In the genomic region with DNA sequence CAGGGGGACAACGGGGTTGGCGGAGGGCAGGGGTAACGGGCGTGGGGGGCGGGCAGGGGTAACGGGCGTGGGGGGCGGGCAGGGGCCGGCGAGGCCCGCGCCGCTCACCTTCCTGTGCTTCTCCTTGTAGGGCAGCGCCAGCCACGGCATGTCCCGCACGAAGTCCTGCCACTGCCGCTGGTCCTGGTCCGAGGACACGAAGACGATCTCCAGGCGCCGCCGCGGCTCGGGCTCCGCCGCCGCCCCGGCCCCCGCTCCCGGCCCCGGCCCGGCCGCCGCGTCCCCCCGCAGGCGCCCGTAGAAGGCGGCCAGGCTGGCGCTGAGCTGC, we compare ENCODE assay signal across 8 cellular contexts. TPM values are rescaled to one million over a fixed set of nuclear protein-coding genes. Genes with fewer than 3 reads are reported as not detected.
DNase-seq lines count a peak whose midpoint lies in the region; ATAC-seq and TF ChIP-seq lines count a peak whose summit lies in the region.

No MANE protein-coding gene starts in this region.

- peaks cover 12% of the 10 kb centered on the region for H3K4me1 ChIP-seq in Loucy (ENCODE audit: insufficient read depth, low read length, poor library complexity, severe bottlenecking)
- peaks cover 24 to 59% (median 55%) of the 10 kb centered on the region in 4 donors for H3K4me1 ChIP-seq in esophagus muscularis mucosa
- peaks cover 41% of the 10 kb centered on the region for H3K4me1 ChIP-seq in psoas muscle

- peak overlapping the region; percentile 90; the same call in 1 of the 2 replicates for H2AFZ ChIP-seq in Loucy (ENCODE audit: low read length)

- no peak for TF ChIP-seq POLR2A in esophagus muscularis mucosa (IDR thresholded peaks at IDR 0.05; ENCODE audit: low read depth)

- intact Hi-C loops in esophagus muscularis mucosa (cut with DNase I) (loop anchor here (5.0 kb wide), 1 partner anchor 97 kb away; no protein-coding TSS in a partner anchor), psoas muscle (cut with DNase I) (loop anchor here (5.0 kb wide), 2 partner anchors 77 to 97 kb away; no protein-coding TSS in a partner anchor), head of caudate nucleus (cut with DNase I) (no loop called here)

- H3F3A ChIP-seq in Loucy (ENCODE audit: low read depth): no peaks in the 10 kb centered on the region

- H4K20me1 ChIP-seq in Loucy (ENCODE audit: insufficient read depth, low read length, poor library complexity, severe bottlenecking): no peaks in the 10 kb centered on the region

- H3K4me3 ChIP-seq in GM12864 (ENCODE audit: low read depth, low read length) (peak overlapping the region; percentile 53), Loucy (ENCODE audit: low read length, poor library complexity, severe bottlenecking) (peak overlapping the region; percentile 67), esophagus muscularis mucosa (peak overlapping the region; percentile 72 to 93 (median 81)), psoas muscle (peak overlapping the region; percentile 87)

- ATAC-seq in psoas muscle: peak; percentile 57 to 60 (median 58)

- no peak overlapping the region for H3K9ac ChIP-seq in Loucy (ENCODE audit: low read depth, low read length, poor library complexity, severe bottlenecking)

- H3K27me3 ChIP-seq in Loucy (ENCODE audit: insufficient read depth, low read length, poor library complexity, severe bottlenecking): no peaks in the 10 kb centered on the region
- H3K27me3 ChIP-seq in esophagus muscularis mucosa: no peaks in the 10 kb centered on the region
- no peaks in the 10 kb centered on the region for H3K27me3 ChIP-seq in psoas muscle (ENCODE audit: insufficient read depth in 3 of 3, low read length in 2 of 3)

- WGBS in esophagus muscularis mucosa: 0% methylated on average over 6 of the region's 42 CpGs
- WGBS in psoas muscle, 3 donors: 0 to 1% (median 0%) methylated on average over 13 to 41 of the region's 42 CpGs

- no peaks in the 10 kb centered on the region for H3K79me2 ChIP-seq in Loucy (ENCODE audit: insufficient read depth, low read length)

- TF ChIP-seq CTCF in GM12864 (IDR thresholded peaks at IDR 0.05; ENCODE audit: low read depth, low read length, missing control alignments): no peak
- TF ChIP-seq CTCF in Loucy (conservative IDR thresholded peaks at IDR 0.05; ENCODE audit: low read length): no peak
- TF ChIP-seq CTCF in esophagus muscularis mucosa (IDR thresholded peaks at IDR 0.05): no peak
- no peak for TF ChIP-seq CTCF in psoas muscle (IDR thresholded peaks at IDR 0.05)

- peak overlapping the region; percentile 84 to 94 (median 90) for H3K27ac ChIP-seq in esophagus muscularis mucosa (replicated peaks in 1 of 4)
- H3K27ac ChIP-seq in psoas muscle: peak overlapping the region; percentile 86

- H3K9me3 ChIP-seq in Loucy (ENCODE audit: insufficient read depth, low read depth, low read length) (no peaks in the 10 kb centered on the region), esophagus muscularis mucosa (no peaks in the 10 kb centered on the region), psoas muscle (no peaks in the 10 kb centered on the region)

- DNase-seq in GM12864 (ENCODE audit: low read depth) (no peak), esophagus muscularis mucosa (ENCODE audit: extremely low spot score) (no peak), psoas muscle (no peak), GF-D8 (lab: John Stamatoyannopoulos, UW) (no peak), ecto neural progenitor cell (ENCODE audit: low spot score) (no peak), head of caudate nucleus (no peak), SIG-M5 treated with dmso at 0.1 percent for 504 hours (lab: John Stamatoyannopoulos, UW; ENCODE audit: unreplicated experiment) (no peak)

- H3K9me2 ChIP-seq in Loucy (replicated peaks; ENCODE audit: low read depth, low read length): no peaks in the 10 kb centered on the region

- TF ChIP-seq EP300 in esophagus muscularis mucosa (IDR thresholded peaks at IDR 0.05): no peak

- H3K36me3 ChIP-seq in Loucy (ENCODE audit: insufficient read depth, low read length) (no peaks in the 10 kb centered on the region), esophagus muscularis mucosa (no peaks in the 10 kb centered on the region), psoas muscle (ENCODE audit: insufficient read depth in 1 of 2, low read depth in 1 of 2) (no peaks in the 10 kb centered on the region)

- H3K4me2 ChIP-seq in Loucy (ENCODE audit: low read depth, low read length, poor library complexity, severe bottlenecking): peak overlapping the region; percentile 68

RNA-seq across cellular contexts. Expression of a gene that starts 0.4 kb away (rescaled TPM):
- total RNA-seq in esophagus muscularis mucosa (10 to 100 TPM; 37.0 to 65.6 (median 49.8) TPM), psoas muscle (10 to 100 TPM; 72.8 to 79.4 (median 74.1) TPM)
- 10 to 100 TPM; 33.4 to 92.5 (median 52.2) TPM for polyA plus RNA-seq in psoas muscle

RNA-seq across cellular contexts. Expression of a gene that starts 17.8 kb away (rescaled TPM):
- total RNA-seq in esophagus muscularis mucosa: 10 to 100 TPM; 14.1 to 17.9 (median 15.8) TPM
- total RNA-seq in psoas muscle: 10 to 100 TPM in 3 of 4 donors, 1 to 10 TPM in 1; 8.0 to 18.0 (median 12.4) TPM
- 10 to 100 TPM; 14.9 to 27.2 (median 21.6) TPM for polyA plus RNA-seq in psoas muscle
